Comparison of ENCODE assay signal across 13 cellular contexts in the genomic region with DNA sequence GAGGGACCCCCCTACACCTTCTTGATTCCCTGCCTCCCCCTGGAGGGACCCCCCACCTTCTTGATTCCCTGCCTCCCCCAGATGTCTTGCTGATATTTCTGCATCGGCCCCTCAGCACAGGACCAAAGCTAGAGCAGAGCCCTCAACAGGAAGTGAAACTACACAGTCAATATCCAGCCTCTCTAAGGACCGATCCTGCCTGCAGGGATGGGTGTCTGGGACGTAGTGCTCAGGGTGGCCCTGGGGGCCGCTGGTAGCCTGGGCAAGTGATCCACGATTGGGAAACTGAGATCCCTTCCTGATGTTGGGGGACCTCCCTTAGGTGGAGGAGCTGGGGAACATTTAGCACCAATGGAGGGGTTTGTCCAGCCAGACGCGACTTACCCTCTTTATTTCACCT. TPM values are rescaled to one million over a fixed set of nuclear protein-coding genes. Genes with fewer than 3 reads are reported as not detected.
DNase-seq lines count a peak whose midpoint lies in the region; ATAC-seq and TF ChIP-seq lines count a peak whose summit lies in the region.
"Had no signal": no experiment of that assay in that cellular context is flagged by ENCODE, and none has a peak within 500 bp of the region (broad histone marks: within the 10 kb centered on the region; RNA-seq: fewer than 3 reads in every experiment).

No MANE protein-coding gene starts in this region.

- H3K27ac Mint-ChIP-seq in immature natural killer cell = peak overlapping the region in 4 of 6 donors; percentile 15 to 90 (median 64)
- H3K27ac Mint-ChIP-seq: IgD-negative memory B cell had no signal

- H3K27me3 ChIP-seq in HUES64 (ENCODE audit: insufficient read depth, low read length) (peaks cover 31% of the 10 kb centered on the region), psoas muscle (ENCODE audit: insufficient read depth in 3 of 3, low read length in 2 of 3) (peaks cover 0 to 4% (median 2%) of the 10 kb centered on the region in 3 donors)
- H3K27me3 ChIP-seq: ascending aorta, sigmoid colon had no signal

- ATAC-seq in GM21528 (IDR thresholded peaks at IDR 0.05; ENCODE audit: low FRiP score, unreplicated experiment) (peak; percentile 62), psoas muscle (no peak), omental fat pad (ENCODE audit: low FRiP score) (no peak)

- no peaks in the 10 kb centered on the region for H3K36me3 Mint-ChIP-seq in immature natural killer cell
- H3K36me3 Mint-ChIP-seq: IgD-negative memory B cell had no signal

- H3K9me3 Mint-ChIP-seq in immature natural killer cell = no peaks in the 10 kb centered on the region
- H3K9me3 Mint-ChIP-seq: IgD-negative memory B cell had no signal

- H3K9me3 ChIP-seq in HUES64 (ENCODE audit: insufficient read depth, low read depth, low read length) = no peaks in the 10 kb centered on the region
- no peaks in the 10 kb centered on the region for H3K9me3 ChIP-seq in psoas muscle
- H3K9me3 ChIP-seq: ascending aorta, sigmoid colon had no signal

- peak overlapping the region; percentile 52 to 88 (median 84) for H3K4me3 Mint-ChIP-seq in immature natural killer cell

- H3K27ac ChIP-seq in HUES64 (ENCODE audit: low read depth, low read length) (peak overlapping the region; percentile 72; the same call in 1 of the 2 replicates), psoas muscle (no peak overlapping the region)
- H3K27ac ChIP-seq: ascending aorta, sigmoid colon had no signal

- peak overlapping the region; percentile 74 for H3K9ac ChIP-seq in HUES64 (ENCODE audit: low read depth, low read length)

- no peaks in the 10 kb centered on the region for H3K36me3 ChIP-seq in HUES64 (ENCODE audit: insufficient read depth, low read length)
- H3K36me3 ChIP-seq in psoas muscle (ENCODE audit: insufficient read depth in 1 of 2, low read depth in 1 of 2) = no peaks in the 10 kb centered on the region
- H3K36me3 ChIP-seq: ascending aorta, sigmoid colon had no signal

- peaks cover 44% of the 10 kb centered on the region for H3K4me1 ChIP-seq in HUES64 (ENCODE audit: insufficient read depth, low read length)
- peaks cover 6% of the 10 kb centered on the region for H3K4me1 ChIP-seq in psoas muscle

- WGBS in HUES64 = 77% methylated on average over 7 of the region's 7 CpGs
- 86 to 91% (median 89%) methylated on average over 7 of the region's 7 CpGs for WGBS in psoas muscle, 3 donors

- H3K4me1 Mint-ChIP-seq in immature natural killer cell = peaks cover 25 to 27% of the 10 kb centered on the region in 2 donors

- DNase-seq in GM13977 (ENCODE audit: low spot score) (peak; percentile 65), immature natural killer cell (peak in 1 of 3 donors; percentile 10), psoas muscle (no peak), hippocampal formation (lab: John Stamatoyannopoulos, UW) (no peak), omental fat pad (ENCODE audit: low spot score) (no peak), dedifferentiated amniotic fluid mesenchymal stem cell (ENCODE audit: extremely low spot score) (no peak)
- DNase-seq: sigmoid colon, substantia nigra had no signal

- TF ChIP-seq CTCF in GM13977 (IDR thresholded peaks at IDR 0.05; ENCODE audit: extremely low read depth, insufficient read depth, missing control alignments) = no peak
- no peak for TF ChIP-seq CTCF in psoas muscle (IDR thresholded peaks at IDR 0.05)
- TF ChIP-seq CTCF in omental fat pad (IDR thresholded peaks at IDR 0.05) = no peak

- H3K4me3 ChIP-seq in HUES64 (ENCODE audit: low read length) (no peak overlapping the region), psoas muscle (no peak overlapping the region)
- H3K4me3 ChIP-seq: ascending aorta, sigmoid colon had no signal

- intact Hi-C loops in psoas muscle (cut with DNase I) = no loop called here

- peaks cover 3 to 7% (median 6%) of the 10 kb centered on the region in 3 donors for H3K27me3 Mint-ChIP-seq in immature natural killer cell (ENCODE audit: low read depth in 3 of 3)

- in situ Hi-C loops in GM13977 (cut with MboI; ENCODE audit: low pct_unique_long_range_greater_than_20kb, low sequenced_read_pairs, unreplicated experiment) = no loop called here

RNA-seq across cellular contexts. Expression of a gene that starts 3.9 kb away (rescaled TPM):
- 8.1 TPM for polyA plus RNA-seq in HUES64 (2013, experiment 1 of 2)
- 7.5 TPM for polyA plus RNA-seq in HUES64 (2013, experiment 2 of 2)
- polyA plus RNA-seq in immature natural killer cell (not detected), psoas muscle (under 1 TPM in 2 of 3 donors, not detected in 1; 0.03 to 0.10 TPM)
- total RNA-seq in psoas muscle (1 to 10 TPM in 1 of 4 donors, under 1 TPM in 2, not detected in 1; 0.13 to 1.2 (median 0.42) TPM), omental fat pad (1 to 10 TPM in 1 of 4 donors, under 1 TPM in 2, not detected in 1; 0.36 to 4.5 (median 0.63) TPM)
- total RNA-seq: T-helper 1 cell treated with Interleukin-12 subunit alpha and Interleukin-12 subunit beta and Interleukin-4 antibody, amounts not matched to agents 30 ng/mL and 1 ng/mL, for 36 hours had no signal

RNA-seq across cellular contexts. Expression of a gene that starts 20.9 kb away (rescaled TPM):
- 69.9 TPM for polyA plus RNA-seq in HUES64 (2013, experiment 1 of 2)
- 65.6 TPM for polyA plus RNA-seq in HUES64 (2013, experiment 2 of 2)
- polyA plus RNA-seq in immature natural killer cell (100 to 1,000 TPM in 1 of 3 donors, 10 to 100 TPM in 2; 62.0 to 106 (median 72.0) TPM), psoas muscle (10 to 100 TPM; 34.9 to 70.2 (median 41.4) TPM)
- total RNA-seq in psoas muscle (10 to 100 TPM; 46.0 to 59.4 (median 53.7) TPM), omental fat pad (10 to 100 TPM; 33.5 to 52.6 (median 45.6) TPM)

RNA-seq across cellular contexts. Expression of a gene that starts 54.2 kb away (rescaled TPM):
- polyA plus RNA-seq in HUES64 (2013, experiment 1 of 2) = 11.2 TPM
- 11.3 TPM for polyA plus RNA-seq in HUES64 (2013, experiment 2 of 2)
- 10 to 100 TPM; 13.5 to 18.9 (median 15.8) TPM for polyA plus RNA-seq in immature natural killer cell
- total RNA-seq in psoas muscle = 10 to 100 TPM; 17.4 to 27.7 (median 22.1) TPM
- 10 to 100 TPM in 1 of 3 donors, 1 to 10 TPM in 2; 8.1 to 19.5 (median 9.7) TPM for polyA plus RNA-seq in psoas muscle
- 10 to 100 TPM; 18.0 to 42.3 (median 21.5) TPM for total RNA-seq in omental fat pad

RNA-seq across cellular contexts. Expression of a gene that starts 56.0 kb away (rescaled TPM):
- polyA plus RNA-seq in HUES64 (2013, experiment 1 of 2) = 30.4 TPM
- 31.3 TPM for polyA plus RNA-seq in HUES64 (2013, experiment 2 of 2)
- polyA plus RNA-seq in immature natural killer cell (not detected), psoas muscle (under 1 TPM in 2 of 3 donors, not detected in 1; 0.08 to 0.13 TPM)
- total RNA-seq in psoas muscle (under 1 TPM in 1 of 4 donors, not detected in 3; 0.26 TPM), omental fat pad (under 1 TPM in 1 of 4 donors, not detected in 3; 0.44 TPM)
- total RNA-seq: ascending aorta; sigmoid colon; T-helper 1 cell treated with Interleukin-12 subunit alpha and Interleukin-12 subunit beta and Interleukin-4 antibody, amounts not matched to agents 30 ng/mL and 1 ng/mL, for 36 hours had no signal
- polyA plus RNA-seq: IgD-negative memory B cell had no signal
